Comparison of ENCODE assay signal across 8 cellular contexts in genomic region chr15:94324117-94324826, GRCh38.
A peak's percentile ranks its signal among the peaks of the same experiment; 100 is the strongest.
DNase-seq lines count a peak whose midpoint lies in the region; ATAC-seq and TF ChIP-seq lines count a peak whose summit lies in the region.

No MANE protein-coding gene starts in this region.

- ATAC-seq in GM18511 (IDR thresholded peaks at IDR 0.05; ENCODE audit: unreplicated experiment) (peak; percentile 89), HG02981 (IDR thresholded peaks at IDR 0.05; ENCODE audit: unreplicated experiment) (peak; percentile 82)

- in situ Hi-C loops in ACHN (cut with HindIII; ENCODE audit: low pct_ligation_motif_present, low pct_unique_long_range_greater_than_20kb, low sequenced_read_pairs) = no loop called here

- H3K4me3 ChIP-seq in cardiac fibroblast (replicated peaks in 1 of 2; ENCODE audit: low read depth in 2 of 2, low read length in 2 of 2) = no peak overlapping the region

- DNase-seq in ACHN = peak; percentile 48
- DNase-seq in NCI-H2081 treated with DMSO at 0.1 percent for 48 hours (lab: John Stamatoyannopoulos, UW) = peak; percentile 45
- peak; percentile 50 for DNase-seq in UCSD-AML1 (lab: John Stamatoyannopoulos, UW; ENCODE audit: unreplicated experiment)
- DNase-seq in cardiac fibroblast (ENCODE audit: low read depth in 2 of 2) = peak; percentile 67
- DNase-seq in kidney glomerular epithelial cell (lab: John Stamatoyannopoulos, UW) = peak; percentile 37
- peak; percentile 57 for DNase-seq in stimulated activated CD4-positive, alpha-beta T cell treated with anti-CD3 and anti-CD28 coated beads, Interleukin-4, amount 100 ng/mL, for 24 hours

- TF ChIP-seq CTCF in cardiac fibroblast (IDR thresholded peaks at IDR 0.05; ENCODE audit: low read depth, low read length) = peak; percentile 88
